ENCODE assay signal across 31 cellular contexts in the genomic region with DNA sequence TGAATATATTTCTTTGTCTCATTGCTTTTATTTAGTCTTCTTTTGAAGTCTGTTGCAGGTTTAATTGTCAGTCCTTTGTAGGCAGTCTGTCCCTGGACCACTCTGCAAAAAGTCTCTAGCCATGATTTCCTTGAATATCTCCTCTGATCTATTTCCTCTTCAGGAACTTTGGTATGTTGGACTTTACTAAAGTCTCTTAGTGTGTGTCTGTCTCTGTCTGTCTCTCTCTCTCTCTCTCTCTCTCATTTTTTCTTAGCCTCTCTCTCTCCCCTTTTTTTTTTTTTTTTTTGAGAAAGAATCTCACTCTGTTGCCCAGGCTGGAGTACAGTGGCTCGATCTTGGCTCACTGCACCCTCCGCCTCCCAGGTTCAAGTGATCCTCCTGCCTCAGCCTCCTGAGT. TPM values are rescaled to one million over a fixed set of nuclear protein-coding genes. Genes with fewer than 3 reads are reported as not detected.
DNase-seq lines count a peak whose midpoint lies in the region; ATAC-seq and TF ChIP-seq lines count a peak whose summit lies in the region.
"Had no signal": no experiment of that assay in that cellular context is flagged by ENCODE, and none has a peak within 500 bp of the region (broad histone marks: within the 10 kb centered on the region; RNA-seq: fewer than 3 reads in every experiment).

No MANE protein-coding gene starts in this region.

- peaks cover 77% of the 10 kb centered on the region for H3K4me1 Mint-ChIP-seq in activated CD8-positive, alpha-beta T cell treated with anti-CD3 and anti-CD28 coated beads for 36 hours (ENCODE audit: low read depth)
- H3K4me1 Mint-ChIP-seq in activated CD8-positive, alpha-beta T cell treated with anti-CD3 and anti-CD28 coated beads, Interleukin-2, amount 10 ng/mL, durations not matched to agents 7 days and 5 days (ENCODE audit: low read depth), result peaks cover 83% of the 10 kb centered on the region
- H3K4me1 Mint-ChIP-seq in effector memory CD8-positive, alpha-beta T cell (ENCODE audit: low read depth in 2 of 2), result peaks cover 45 to 78% of the 10 kb centered on the region in 2 donors

- peaks cover 52 to 95% (median 72%) of the 10 kb centered on the region in 10 experiments for H3K4me1 ChIP-seq in BLaER1 treated with 17β-estradiol and CSF1 and Interleukin-3, amounts not matched to agents 10 nM and 100 nM

- H3K9me3 Mint-ChIP-seq in activated CD8-positive, alpha-beta T cell treated with anti-CD3 and anti-CD28 coated beads for 36 hours, result no peaks in the 10 kb centered on the region
- H3K9me3 Mint-ChIP-seq in activated CD8-positive, alpha-beta T cell treated with anti-CD3 and anti-CD28 coated beads, Interleukin-2, amount 10 ng/mL, durations not matched to agents 7 days and 5 days (ENCODE audit: insufficient read depth), result no peaks in the 10 kb centered on the region
- no peaks in the 10 kb centered on the region for H3K9me3 Mint-ChIP-seq in effector memory CD8-positive, alpha-beta T cell

- peaks cover 2% of the 10 kb centered on the region for H3K36me3 Mint-ChIP-seq in activated CD8-positive, alpha-beta T cell treated with anti-CD3 and anti-CD28 coated beads for 36 hours (ENCODE audit: low read depth)
- peaks cover 12% of the 10 kb centered on the region for H3K36me3 Mint-ChIP-seq in activated CD8-positive, alpha-beta T cell treated with anti-CD3 and anti-CD28 coated beads, Interleukin-2, amount 10 ng/mL, durations not matched to agents 7 days and 5 days (ENCODE audit: low read depth)
- peaks cover 12% of the 10 kb centered on the region for H3K36me3 Mint-ChIP-seq in effector memory CD8-positive, alpha-beta T cell (ENCODE audit: insufficient read depth)

- H3K27me3 ChIP-seq in BLaER1 treated with 17β-estradiol and CSF1 and Interleukin-3, amounts not matched to agents 10 nM and 100 nM, result no peaks in the 10 kb centered on the region
- H3K27me3 ChIP-seq: heart left ventricle, sigmoid colon, tibial nerve had no signal

- H3K4me3 Mint-ChIP-seq in activated CD8-positive, alpha-beta T cell treated with anti-CD3 and anti-CD28 coated beads for 36 hours, result no peak overlapping the region
- H3K4me3 Mint-ChIP-seq in activated CD8-positive, alpha-beta T cell treated with anti-CD3 and anti-CD28 coated beads, Interleukin-2, amount 10 ng/mL, durations not matched to agents 7 days and 5 days, result no peak overlapping the region
- no peak overlapping the region for H3K4me3 Mint-ChIP-seq in effector memory CD8-positive, alpha-beta T cell

- H3K36me3 ChIP-seq in BLaER1 treated with 17β-estradiol and CSF1 and Interleukin-3, amounts not matched to agents 10 nM and 100 nM, result peaks cover 0 to 9% (median 0%) of the 10 kb centered on the region in 11 experiments; a peak in 2 of 22 replicates
- H3K36me3 ChIP-seq: HAP-1, heart left ventricle, sigmoid colon, tibial nerve had no signal

- peak overlapping the region in 6 of 11 experiments; percentile 18 to 88 (median 80); a peak in 8 of 22 replicates for H3K4me2 ChIP-seq in BLaER1 treated with 17β-estradiol and CSF1 and Interleukin-3, amounts not matched to agents 10 nM and 100 nM
- H3K4me2 ChIP-seq: A549 had no signal

- no peak for DNase-seq in activated CD8-positive, alpha-beta T cell treated with anti-CD3 and anti-CD28 coated beads for 36 hours
- DNase-seq in activated CD8-positive, alpha-beta T cell treated with anti-CD3 and anti-CD28 coated beads, Interleukin-2, amount 10 ng/mL, durations not matched to agents 7 days and 5 days, result no peak
- no peak for DNase-seq in HEK293T (ENCODE audit: extremely low spot score)
- no peak for DNase-seq in effector memory CD8-positive, alpha-beta T cell
- no peak for DNase-seq in activated CD4-positive, CD25-positive, alpha-beta regulatory T cell (lab: John Stamatoyannopoulos, UW)
- DNase-seq in HUDEP-2 (lab: John Stamatoyannopoulos, UW; ENCODE audit: unreplicated experiment in 76 of 76), result no peak
- DNase-seq in NCI-H226, result no peak
- DNase-seq: activated CD4-positive, alpha-beta T cell treated with anti-CD3 and anti-CD28 coated beads for 48 hours; activated CD8-positive, alpha-beta memory T cell treated with anti-CD3 and anti-CD28 coated beads, Interleukin-2, amount 50 U/mL, for 48 hours; activated effector memory CD4-positive, alpha-beta T cell treated with anti-CD3 and anti-CD28 coated beads, Interleukin-2, amount 50 U/mL, for 16 hours; AML-193; DMS153; foreskin melanocyte; heart left ventricle; kidney; MV-4-11; NCI-H1436; NCI-H2081; NCI-H2227 treated with DMSO at 0.1 percent for 48 hours; NCI-H69; occipital lobe; psoas muscle; sigmoid colon; stimulated activated CD4-positive, alpha-beta T cell treated with anti-CD3 and anti-CD28 coated beads, Interleukin-4, amount 100 ng/mL, for 24 hours; T-helper 9 cell had no signal

- no peak for ATAC-seq in activated CD8-positive, alpha-beta T cell treated with anti-CD3 and anti-CD28 coated beads for 36 hours
- no peak for ATAC-seq in activated CD8-positive, alpha-beta T cell treated with anti-CD3 and anti-CD28 coated beads, Interleukin-2, amount 10 ng/mL, durations not matched to agents 7 days and 5 days
- ATAC-seq in effector memory CD8-positive, alpha-beta T cell (replicated peaks), result no peak
- ATAC-seq: A549, heart left ventricle, HepG2, psoas muscle, Right ventricle myocardium inferior had no signal

- TF ChIP-seq CTCF in activated CD8-positive, alpha-beta T cell treated with anti-CD3 and anti-CD28 coated beads for 36 hours (IDR thresholded peaks at IDR 0.05), result no peak

- H3K4me3 ChIP-seq in BLaER1 treated with 17β-estradiol and CSF1 and Interleukin-3, amounts not matched to agents 10 nM and 100 nM, result no peak overlapping the region
- H3K4me3 ChIP-seq: A549, HAP-1, heart left ventricle, psoas muscle, sigmoid colon, tibial nerve had no signal

- no peak overlapping the region for H3K9ac ChIP-seq in BLaER1 treated with 17β-estradiol and CSF1 and Interleukin-3, amounts not matched to agents 10 nM and 100 nM

- CTCF ChIA-PET in activated CD8-positive, alpha-beta T cell treated with anti-CD3 and anti-CD28 coated beads for 36 hours (lab: Charles Lee), result no interaction called here
- CTCF ChIA-PET in activated CD8-positive, alpha-beta T cell treated with anti-CD3 and anti-CD28 coated beads, Interleukin-2, amount 10 ng/mL, durations not matched to agents 7 days and 5 days (lab: Charles Lee), result interaction anchor here (1.7 kb wide), 1 partner anchor 11 kb away, joined by 5 read pairs; no protein-coding TSS in a partner anchor
- CTCF ChIA-PET in HEK293T (lab: Yijun Ruan, JAX), result no interaction called here

- H3K9me3 ChIP-seq in BLaER1 treated with 17β-estradiol and CSF1 and Interleukin-3, amounts not matched to agents 10 nM and 100 nM (replicated peaks in 1 of 11), result no peaks in the 10 kb centered on the region
- H3K9me3 ChIP-seq: A549, HAP-1, heart left ventricle, psoas muscle, sigmoid colon, tibial nerve had no signal

- H3K27ac Mint-ChIP-seq in activated CD8-positive, alpha-beta T cell treated with anti-CD3 and anti-CD28 coated beads for 36 hours, result peak overlapping the region; percentile 57
- no peak overlapping the region for H3K27ac Mint-ChIP-seq in activated CD8-positive, alpha-beta T cell treated with anti-CD3 and anti-CD28 coated beads, Interleukin-2, amount 10 ng/mL, durations not matched to agents 7 days and 5 days
- peak overlapping the region; percentile 31 to 70 for H3K27ac Mint-ChIP-seq in effector memory CD8-positive, alpha-beta T cell

- H3K27me3 Mint-ChIP-seq in activated CD8-positive, alpha-beta T cell treated with anti-CD3 and anti-CD28 coated beads for 36 hours, result no peaks in the 10 kb centered on the region
- H3K27me3 Mint-ChIP-seq in activated CD8-positive, alpha-beta T cell treated with anti-CD3 and anti-CD28 coated beads, Interleukin-2, amount 10 ng/mL, durations not matched to agents 7 days and 5 days (ENCODE audit: low read depth), result no peaks in the 10 kb centered on the region
- H3K27me3 Mint-ChIP-seq in effector memory CD8-positive, alpha-beta T cell, result no peaks in the 10 kb centered on the region

- H3K27ac ChIP-seq in BLaER1 treated with 17β-estradiol and CSF1 and Interleukin-3, amounts not matched to agents 10 nM and 100 nM, result peak overlapping the region in 5 of 11 experiments; percentile 3 to 96 (median 96); a peak in 6 of 22 replicates
- H3K27ac ChIP-seq: A549, psoas muscle, sigmoid colon had no signal

- no peaks in the 10 kb centered on the region for H4K20me1 ChIP-seq in BLaER1 treated with 17β-estradiol and CSF1 and Interleukin-3, amounts not matched to agents 10 nM and 100 nM

- POLR2A ChIA-PET in activated CD8-positive, alpha-beta T cell treated with anti-CD3 and anti-CD28 coated beads for 36 hours (lab: Charles Lee), result no interaction called here
- POLR2A ChIA-PET in activated CD8-positive, alpha-beta T cell treated with anti-CD3 and anti-CD28 coated beads, Interleukin-2, amount 10 ng/mL, durations not matched to agents 7 days and 5 days (lab: Charles Lee), result no interaction called here
- POLR2A ChIA-PET in HEK293T (lab: Yijun Ruan, JAX), result no interaction called here

- intact Hi-C loops in activated CD8-positive, alpha-beta T cell treated with anti-CD3 and anti-CD28 coated beads for 36 hours (cut with micrococcal nuclease), result no loop called here

TF ChIP-seq in HEK293T, 16 proteins besides CTCF, POLR2A, EP300 and RAD21:
- TF ChIP-seq ZNF384 (IDR thresholded peaks at IDR 0.05) (peak; percentile 68), FOXA1 (IDR thresholded peaks at IDR 0.05) (no peak)

RNA-seq across cellular contexts. Expression of a gene that starts 57.5 kb away (rescaled TPM):
- 10 to 100 TPM; 66.8 to 77.0 TPM for total RNA-seq in activated CD8-positive, alpha-beta T cell treated with anti-CD3 and anti-CD28 coated beads for 36 hours
- 100 to 1,000 TPM; 172 to 200 TPM for total RNA-seq in activated CD8-positive, alpha-beta T cell treated with anti-CD3 and anti-CD28 coated beads, Interleukin-2, amount 10 ng/mL, durations not matched to agents 7 days and 5 days
